16 cellular contexts compared by ENCODE assay signal in the genomic region with DNA sequence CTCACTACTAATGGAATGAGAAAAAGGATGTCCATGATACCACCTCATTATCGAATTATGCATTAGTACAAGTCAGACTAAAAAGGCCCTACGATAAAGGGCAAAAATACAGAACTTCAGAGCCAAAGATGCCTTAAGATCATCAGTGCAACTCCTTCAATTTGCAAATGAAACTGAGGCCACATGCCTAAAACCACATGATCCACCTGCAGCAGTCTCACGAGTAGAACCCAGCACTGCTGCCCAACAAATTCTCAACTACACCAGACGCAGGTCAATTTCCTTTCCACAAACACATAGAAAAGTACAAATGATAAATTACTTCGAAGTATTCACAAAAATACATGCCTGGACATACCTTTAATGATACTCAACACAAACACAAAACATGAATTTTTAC. TPM values are rescaled to one million over a fixed set of nuclear protein-coding genes. Genes with fewer than 3 reads are reported as not detected.
DNase-seq lines count a peak whose midpoint lies in the region; ATAC-seq and TF ChIP-seq lines count a peak whose summit lies in the region.
"Had no signal": no experiment of that assay in that cellular context is flagged by ENCODE, and none has a peak within 500 bp of the region (broad histone marks: within the 10 kb centered on the region; RNA-seq: fewer than 3 reads in every experiment).

No MANE protein-coding gene starts in this region.

- H4K8ac ChIP-seq in H9 (replicated peaks; ENCODE audit: insufficient read length, low read depth, low read length) = no peak overlapping the region

- no peaks in the 10 kb centered on the region for H3K9me3 ChIP-seq in H9 (ENCODE audit: control insufficient read depth, low read depth, low read length)
- H3K9me3 ChIP-seq: SJCRH30 had no signal

- no peak overlapping the region for H2AFZ ChIP-seq in H9 (ENCODE audit: low read length)
- H2AFZ ChIP-seq: PC-9 had no signal

- no peaks in the 10 kb centered on the region for H4K20me1 ChIP-seq in H9 (ENCODE audit: control insufficient read depth, insufficient read depth, insufficient read length)

- no peak for ATAC-seq in activated naive CD8-positive, alpha-beta T cell treated with anti-CD3 and anti-CD28 coated beads, Interleukin-2, amount 50 U/mL, for 24 hours
- ATAC-seq in WTC11 (no peak), GM18867 (IDR thresholded peaks at IDR 0.05; ENCODE audit: unreplicated experiment) (no peak)

- H2BK12ac ChIP-seq in H9 (ENCODE audit: insufficient read length, low read depth, low read length) = no peak overlapping the region

- no peak overlapping the region for H3K23ac ChIP-seq in H9 (ENCODE audit: insufficient read length, low read depth, low read length)

- H2BK5ac ChIP-seq in H9 (ENCODE audit: insufficient read length, low read length) = no peak overlapping the region

- H3K14ac ChIP-seq in H9 (ENCODE audit: insufficient read depth, low read length) = no peak overlapping the region

- TF ChIP-seq CTCF in H9 (conservative IDR thresholded peaks at IDR 0.05) = no peak
- TF ChIP-seq CTCF in WTC11 (IDR thresholded peaks at IDR 0.05) = no peak
- no peak for TF ChIP-seq CTCF in nephron progenitor cell (IDR thresholded peaks at IDR 0.05)
- TF ChIP-seq CTCF in endothelial cell (IDR thresholded peaks at IDR 0.05; ENCODE audit: unreplicated experiment) = no peak

- H3K4me3 Mint-ChIP-seq in activated naive CD8-positive, alpha-beta T cell = no peak overlapping the region
- no peak overlapping the region for H3K4me3 Mint-ChIP-seq in activated naive CD8-positive, alpha-beta T cell treated with anti-CD3 and anti-CD28 coated beads, Interleukin-2, amount 50 U/mL, for 24 hours
- H3K4me3 Mint-ChIP-seq in H9 (no peak overlapping the region), WTC11 (no peak overlapping the region), nephron progenitor cell (no peak overlapping the region), endothelial cell (ENCODE audit: unreplicated experiment) (no peak overlapping the region)

- H4K91ac ChIP-seq in H9 (ENCODE audit: insufficient read length, low read depth, low read length) = no peak overlapping the region

- H3K79me2 ChIP-seq in H9 (ENCODE audit: insufficient read depth, low read length) = peaks cover 24% of the 10 kb centered on the region; the same call in 1 of the 2 replicates

- POLR2A ChIA-PET in WTC11 (lab: Charles Lee) = no interaction called here

- H3T11ph ChIP-seq in H9 (ENCODE audit: low read length) = no peak overlapping the region

- no peak overlapping the region for H3K27ac ChIP-seq in H9 (ENCODE audit: insufficient read length, low read depth, low read length)
- H3K27ac ChIP-seq: SJCRH30 had no signal

- H4K5ac ChIP-seq in H9 (ENCODE audit: insufficient read length, low read depth, low read length) = no peak overlapping the region

- no peaks in the 10 kb centered on the region for H3K4me1 ChIP-seq in H9 (ENCODE audit: insufficient read depth, low read length)
- H3K4me1 ChIP-seq: SJCRH30 had no signal

- H2BK20ac ChIP-seq in H9 (ENCODE audit: low read depth, low read length, poor library complexity, severe bottlenecking) = no peak overlapping the region

- H3K9ac ChIP-seq in H9 (ENCODE audit: extremely low read depth, insufficient read length, low read length) = no peak overlapping the region

- H3K27ac Mint-ChIP-seq in activated naive CD8-positive, alpha-beta T cell = peak overlapping the region; percentile 22
- H3K27ac Mint-ChIP-seq in activated naive CD8-positive, alpha-beta T cell treated with anti-CD3 and anti-CD28 coated beads, Interleukin-2, amount 50 U/mL, for 24 hours = no peak overlapping the region
- H3K27ac Mint-ChIP-seq in H9 (peak overlapping the region in 2 of 3 experiments; percentile 30; a peak in 2 of 7 replicates), WTC11 (peak overlapping the region; percentile 30), nephron progenitor cell (peak overlapping the region; percentile 14), endothelial cell (ENCODE audit: unreplicated experiment) (no peak overlapping the region)

- H3K27me3 ChIP-seq in H9 (ENCODE audit: insufficient read depth, low read length) = no peaks in the 10 kb centered on the region
- H3K27me3 ChIP-seq: SJCRH30 had no signal

- CTCF ChIA-PET in WTC11 (lab: Charles Lee) = interaction anchor here (1.0 kb wide), 1 partner anchor 16 kb away, joined by 3 read pairs; no protein-coding TSS in a partner anchor

- H2BK15ac ChIP-seq in H9 (ENCODE audit: low read depth, low read length) = no peak overlapping the region

- peaks cover 4% of the 10 kb centered on the region for H3K36me3 Mint-ChIP-seq in activated naive CD8-positive, alpha-beta T cell
- no peaks in the 10 kb centered on the region for H3K36me3 Mint-ChIP-seq in activated naive CD8-positive, alpha-beta T cell treated with anti-CD3 and anti-CD28 coated beads, Interleukin-2, amount 50 U/mL, for 24 hours (ENCODE audit: low read depth)
- peaks cover 0 to 13% (median 10%) of the 10 kb centered on the region in 3 experiments; a peak in 5 of 7 replicates for H3K36me3 Mint-ChIP-seq in H9 (ENCODE audit: insufficient read depth in 1 of 3, low read depth in 3 of 3)
- no peaks in the 10 kb centered on the region; the same call in 1 of the 2 replicates for H3K36me3 Mint-ChIP-seq in WTC11
- peaks cover 31% of the 10 kb centered on the region for H3K36me3 Mint-ChIP-seq in nephron progenitor cell (ENCODE audit: low read depth)
- H3K36me3 Mint-ChIP-seq in endothelial cell (ENCODE audit: low read depth, unreplicated experiment) = no peaks in the 10 kb centered on the region

- no peak overlapping the region for H2AK5ac ChIP-seq in H9 (ENCODE audit: insufficient read length, low read length)

- no peak overlapping the region for H3K18ac ChIP-seq in H9 (ENCODE audit: insufficient read length, low read depth, low read length)

- H3K4ac ChIP-seq in H9 (ENCODE audit: low read depth, low read length) = no peak overlapping the region

- H2BK120ac ChIP-seq in H9 (ENCODE audit: low read depth, low read length, poor library complexity, severe bottlenecking) = no peak overlapping the region

- H3K27me3 Mint-ChIP-seq in activated naive CD8-positive, alpha-beta T cell = no peaks in the 10 kb centered on the region
- no peaks in the 10 kb centered on the region for H3K27me3 Mint-ChIP-seq in activated naive CD8-positive, alpha-beta T cell treated with anti-CD3 and anti-CD28 coated beads, Interleukin-2, amount 50 U/mL, for 24 hours
- H3K27me3 Mint-ChIP-seq in H9 (ENCODE audit: low read depth) = no peaks in the 10 kb centered on the region
- H3K27me3 Mint-ChIP-seq in WTC11 (ENCODE audit: low read depth) = no peaks in the 10 kb centered on the region
- no peaks in the 10 kb centered on the region for H3K27me3 Mint-ChIP-seq in nephron progenitor cell (ENCODE audit: low read depth, poor library complexity)
- H3K27me3 Mint-ChIP-seq in endothelial cell (ENCODE audit: unreplicated experiment) = no peaks in the 10 kb centered on the region

- no CpG with 5 or more reads among the region's 5 CpGs for WGBS in H9 (ENCODE audit: extremely low coverage, insufficient read length, low lambda C conversion rate)

- no peak overlapping the region for H3K56ac ChIP-seq in H9 (ENCODE audit: insufficient read length, low read depth, low read length)

- no peaks in the 10 kb centered on the region for H3K9me3 Mint-ChIP-seq in activated naive CD8-positive, alpha-beta T cell (ENCODE audit: low read depth)
- H3K9me3 Mint-ChIP-seq in activated naive CD8-positive, alpha-beta T cell treated with anti-CD3 and anti-CD28 coated beads, Interleukin-2, amount 50 U/mL, for 24 hours = no peaks in the 10 kb centered on the region
- H3K9me3 Mint-ChIP-seq in H9 (no peaks in the 10 kb centered on the region), WTC11 (no peaks in the 10 kb centered on the region), nephron progenitor cell (no peaks in the 10 kb centered on the region), endothelial cell (ENCODE audit: unreplicated experiment) (no peaks in the 10 kb centered on the region)

- H3K23me2 ChIP-seq in H9 (ENCODE audit: insufficient read length, low read depth, low read length, poor library complexity, severe bottlenecking) = no peaks in the 10 kb centered on the region

- peaks cover 6% of the 10 kb centered on the region for H3K79me1 ChIP-seq in H9 (ENCODE audit: insufficient read depth, low read depth, low read length, poor library complexity, severe bottlenecking)

- no peak overlapping the region for H3K4me2 ChIP-seq in H9 (ENCODE audit: insufficient read depth, insufficient read length, low read length)
- H3K4me2 ChIP-seq: PC-9 had no signal

- peaks cover 54% of the 10 kb centered on the region for H3K4me1 Mint-ChIP-seq in activated naive CD8-positive, alpha-beta T cell (ENCODE audit: low read depth)
- peaks cover 45% of the 10 kb centered on the region for H3K4me1 Mint-ChIP-seq in activated naive CD8-positive, alpha-beta T cell treated with anti-CD3 and anti-CD28 coated beads, Interleukin-2, amount 50 U/mL, for 24 hours
- H3K4me1 Mint-ChIP-seq in H9 (peaks cover 20 to 21% of the 10 kb centered on the region in 2 experiments), WTC11 (peaks cover 26% of the 10 kb centered on the region), nephron progenitor cell (peaks cover 4% of the 10 kb centered on the region), endothelial cell (ENCODE audit: unreplicated experiment) (peaks cover 3% of the 10 kb centered on the region)

- DNase-seq in activated naive CD8-positive, alpha-beta T cell treated with anti-CD3 and anti-CD28 coated beads, Interleukin-2, amount 50 U/mL, for 24 hours = no peak
- DNase-seq in H9 (no peak), WTC11 (ENCODE audit: low spot score) (no peak), nephron progenitor cell (no peak), endothelial cell (ENCODE audit: low spot score) (no peak)
- no peak for DNase-seq in activated effector memory CD4-positive, alpha-beta T cell treated with Interleukin-2 at 50 U/mL for 16 hours
- DNase-seq: EL, HCEC 1CT, IMR-90, NCI-H1417, NCI-H2081, NCI-H748 treated with DMSO at 0.1 percent for 48 hours, SJCRH30 had no signal

RNA-seq across cellular contexts. Expression of gene KMT5B, which starts 20.1 kb away (rescaled TPM):
- total RNA-seq in H9 (2021) = 61.2 and 61.6 TPM in 2 replicates
- total RNA-seq in WTC11 (2021) = 39.3 to 43.8 TPM (median 39.8 TPM) in 3 replicates
- total RNA-seq in endothelial cell (ENCODE audit: unreplicated experiment) = 46.8 TPM

Comparison
In these comparisons a context has a peak if more than half of its experiments do, and no peak if none do; other contexts are left out.
1. H3K27ac Mint-ChIP-seq: peak in activated naive CD8-positive, alpha-beta T cell (single experiment), H9 (2 of 3), WTC11 (single experiment) and nephron progenitor cell (single experiment); none in activated naive CD8-positive, alpha-beta T cell treated with anti-CD3 and anti-CD28 coated beads, Interleukin-2, amount 50 U/mL, for 24 hours (single experiment) and endothelial cell (single experiment).